13 cellular contexts compared by ENCODE assay signal in the genomic region with DNA sequence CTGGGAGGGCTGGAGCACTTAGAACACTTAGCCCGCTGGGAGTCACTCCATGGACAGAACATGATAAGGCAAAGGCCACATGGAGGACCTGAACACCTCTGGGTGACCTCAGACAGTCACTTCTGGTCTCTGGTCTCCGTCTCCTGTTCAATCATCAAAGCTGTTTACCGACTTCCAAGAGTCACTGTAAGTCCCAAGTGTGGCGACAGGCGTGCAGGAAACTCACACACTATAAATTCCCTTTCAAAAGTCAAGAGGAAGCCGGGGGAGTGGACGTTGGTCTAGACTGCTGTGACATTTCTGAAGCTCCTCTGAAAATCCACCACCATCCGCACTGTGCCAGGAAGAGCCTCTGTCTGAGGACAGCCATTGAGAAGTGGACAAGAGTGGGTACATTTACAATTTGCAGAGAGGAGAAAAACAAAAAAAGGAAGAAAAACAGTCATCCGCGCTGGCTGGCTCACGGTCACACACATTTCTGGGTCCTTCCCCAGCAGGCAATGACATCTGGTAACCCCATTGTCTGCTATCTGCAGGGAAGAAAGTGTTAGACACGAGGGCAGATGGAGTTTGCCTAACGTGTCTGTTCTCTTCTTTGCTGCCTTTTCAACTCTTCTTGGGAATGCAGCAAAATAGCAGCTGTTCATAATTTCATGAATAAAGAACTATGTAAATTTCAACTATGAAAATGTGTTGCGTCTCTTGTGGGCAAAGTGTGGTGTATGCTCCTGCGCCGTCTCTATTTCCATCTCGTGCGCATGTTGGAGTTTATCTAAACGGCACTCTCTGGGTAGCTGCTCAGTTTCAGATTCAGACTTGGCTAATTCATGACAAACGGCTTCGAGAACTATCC. TPM values are rescaled to one million over a fixed set of nuclear protein-coding genes. Genes with fewer than 3 reads are reported as not detected.
A peak's percentile ranks its signal among the peaks of the same experiment; 100 is the strongest.
DNase-seq lines count a peak whose midpoint lies in the region; ATAC-seq, FAIRE-seq and TF ChIP-seq lines count a peak whose summit lies in the region.
"Had no signal": no experiment of that assay in that cellular context is flagged by ENCODE, and none has a peak within 500 bp of the region (broad histone marks: within the 10 kb centered on the region; RNA-seq: fewer than 3 reads in every experiment).

No MANE protein-coding gene starts in this region.

- no peaks in the 10 kb centered on the region for H3K9me3 ChIP-seq in HepG2 (ENCODE audit: low read length)
- no peaks in the 10 kb centered on the region for H3K9me3 ChIP-seq in testis
- H3K9me3 ChIP-seq: gastrocnemius medialis had no signal

- H3K4me3 ChIP-seq in HepG2 (replicated peaks in 1 of 3; ENCODE audit: insufficient read depth in 1 of 3, low read depth in 2 of 3, low read length in 3 of 3) (peak overlapping the region in 1 of 3 experiments; percentile 26; a peak in 1 of 6 replicates), testis (no peak overlapping the region)
- H3K4me3 ChIP-seq: gastrocnemius medialis, skin epidermis had no signal

- H4K20me1 ChIP-seq in HepG2 (ENCODE audit: insufficient read depth, low read length), result no peaks in the 10 kb centered on the region

- no TSS peak for BruUV-seq in HepG2 (replicated peaks; lab: Mats Ljungman, UMichigan)

- TF ChIP-seq EP300 in HepG2 (IDR thresholded peaks at IDR 0.05; ENCODE audit: low read depth in 2 of 2, low read length in 2 of 2) (no peak), HepG2 (CRISPR knock-in tag; IDR thresholded peaks at IDR 0.05; ENCODE audit: borderline replicate concordance) (no peak)

- WGBS in HepG2 (ENCODE audit: low lambda C conversion rate), result 26% methylated on average over 20 of the region's 21 CpGs
- WGBS in testis, 2 donors, result 47 to 48% methylated on average over 20 to 21 of the region's 21 CpGs

- FAIRE-seq in HepG2 (lab: Jason Lieb, UNC), result no peak
- FAIRE-seq: A204.1 had no signal

- POLR2A ChIA-PET in HepG2 (lab: Yijun Ruan, JAX), result no interaction called here

- intact Hi-C loops in HepG2 (cut with micrococcal nuclease; ENCODE audit: unreplicated experiment) (no loop called here), testis (cut with DNase I; ENCODE audit: low total_unique reads) (no loop called here)

- TF ChIP-seq POLR2A in HepG2 (IDR thresholded peaks at IDR 0.05; ENCODE audit: insufficient read depth in 1 of 2, low read depth in 2 of 2, low read length in 2 of 2) (no peak), testis (IDR thresholded peaks at IDR 0.05) (no peak)

- H3K27ac ChIP-seq in HepG2 (ENCODE audit: extremely low read length, insufficient read depth, low read length), result no peak overlapping the region
- H3K27ac ChIP-seq in testis, result no peak overlapping the region
- H3K27ac ChIP-seq: gastrocnemius medialis, RWPE1, VCaP had no signal

- ATAC-seq in HepG2, result peak; percentile 79

- no peaks in the 10 kb centered on the region for H3K79me2 ChIP-seq in HepG2 (ENCODE audit: insufficient read depth, low read length)

- no peak overlapping the region for H3K9ac ChIP-seq in HepG2 (ENCODE audit: insufficient read depth, low read depth, low read length)

- H3K4me2 ChIP-seq in HepG2 (ENCODE audit: low read depth, low read length), result peak overlapping the region; percentile 44

- no peak for TF ChIP-seq CTCF in HepG2 (CRISPR knock-in tag; IDR thresholded peaks at IDR 0.05)
- no peak for TF ChIP-seq CTCF in testis (IDR thresholded peaks at IDR 0.05)

- in situ Hi-C loops in HepG2 (cut with HindIII; ENCODE audit: extremely low pct_ligation_motif_present, low pct_unique_long_range_greater_than_20kb), result no loop called here

- no peak overlapping the region for H2AFZ ChIP-seq in HepG2 (ENCODE audit: low read length)

- H3K36me3 ChIP-seq in HepG2 (replicated peaks in 1 of 2; ENCODE audit: control insufficient read depth in 1 of 2, insufficient read depth in 2 of 2, low read length in 2 of 2), result no peaks in the 10 kb centered on the region
- H3K36me3 ChIP-seq in testis (ENCODE audit: low read depth, missing control alignments), result no peaks in the 10 kb centered on the region
- H3K36me3 ChIP-seq: gastrocnemius medialis had no signal

- no peak for TF ChIP-seq RAD21 in HepG2 (CRISPR knock-in tag; IDR thresholded peaks at IDR 0.05)

- CTCF ChIA-PET in HepG2 (lab: Yijun Ruan, JAX; ENCODE audit: low intra/inter-chr PET ratio, low total read pairs), result no interaction called here

- H3K4me1 ChIP-seq in HepG2 (ENCODE audit: insufficient read depth, low read length), result peaks cover 17% of the 10 kb centered on the region
- peaks cover 13% of the 10 kb centered on the region for H3K4me1 ChIP-seq in testis
- H3K4me1 ChIP-seq: gastrocnemius medialis had no signal

- DNase-seq in NOMO-1 treated with DMSO at 0.1 percent for 48 hours (lab: John Stamatoyannopoulos, UW; ENCODE audit: unreplicated experiment), result peak; percentile 12
- DNase-seq in NOMO-1 treated with dmso at 0.1 percent for 144 hours (lab: John Stamatoyannopoulos, UW; ENCODE audit: unreplicated experiment), result no peak
- DNase-seq in amniotic epithelial cell (ENCODE audit: low read depth), result peak; percentile 58
- DNase-seq in HepG2 (ENCODE audit: low spot score), result peak; percentile 13
- DNase-seq in testis, result peak; percentile 25
- DNase-seq in iPS-NIHi11 (ENCODE audit: low spot score), result no peak
- no peak for DNase-seq in DMS153 (lab: John Stamatoyannopoulos, UW)
- no peak for DNase-seq in OCI-M1 (lab: John Stamatoyannopoulos, UW)
- DNase-seq: gastrocnemius medialis had no signal

- H3K27me3 ChIP-seq in HepG2 (ENCODE audit: control insufficient read depth in 1 of 2, insufficient read depth in 2 of 2, low read length in 2 of 2) (peaks cover 0 to 6% of the 10 kb centered on the region in 2 experiments; a peak in 2 of 5 replicates), testis (no peaks in the 10 kb centered on the region)
- H3K27me3 ChIP-seq: gastrocnemius medialis had no signal

TF ChIP-seq in HepG2, 621 proteins besides CTCF, POLR2A, EP300 and RAD21:
- TF ChIP-seq TEAD3 (CRISPR knock-in tag; optimal IDR thresholded peaks at IDR 0.05; ENCODE audit: borderline replicate concordance), result peak; percentile 4
- peak; percentile 40 for TF ChIP-seq RARA (CRISPR knock-in tag; IDR thresholded peaks at IDR 0.05)
- TF ChIP-seq KAT2B (IDR thresholded peaks at IDR 0.05; ENCODE audit: borderline replicate concordance, low read depth, low read length), result no peak
- TF ChIP-seq ZMYM4 (CRISPR knock-in tag; IDR thresholded peaks at IDR 0.05), result no peak
- TF ChIP-seq TCF7 (IDR thresholded peaks at IDR 0.05; ENCODE audit: low read depth), result peak; percentile 52
- no peak for TF ChIP-seq ZNF747 (CRISPR knock-in tag; IDR thresholded peaks at IDR 0.05; ENCODE audit: borderline replicate concordance)
- no peak for TF ChIP-seq FOSL1 (CRISPR knock-in tag; IDR thresholded peaks at IDR 0.05; ENCODE audit: borderline replicate concordance)

RNA-seq across cellular contexts. Expression of a gene that starts 32.9 kb away (rescaled TPM):
- total RNA-seq in HepG2 (2016; rRNA removed; fragmentation: Illumina TruSeq; extraction: Trizol), result 13.7 and 21.7 TPM in 2 replicates
- total RNA-seq in HepG2 (2016; cell fraction: cytosol; rRNA removed; fragmentation: Illumina TruSeq; extraction: Trizol; ENCODE audit: low read depth), result 11.4 and 13.0 TPM in 2 replicates
- total RNA-seq in HepG2 (2016; cell fraction: insoluble cytoplasmic fraction; rRNA removed; fragmentation: Illumina TruSeq; extraction: Trizol), result 13.2 and 19.0 TPM in 2 replicates
- 12.9 and 17.8 TPM in 2 replicates for total RNA-seq in HepG2 (2016; cell fraction: membrane; rRNA removed; fragmentation: Illumina TruSeq; extraction: Trizol)
- total RNA-seq in HepG2 (2016; cell fraction: nucleus; rRNA removed; fragmentation: Illumina TruSeq; extraction: Trizol), result 34.3 and 34.4 TPM in 2 replicates
- polyA plus RNA-seq in HepG2 (2011; rRNA removed), result 14.9 and 17.8 TPM in 2 replicates
- 11.7 and 14.5 TPM in 2 replicates for polyA plus RNA-seq in HepG2 (2011; cell fraction: cytosol; rRNA removed)
- 19.5 and 20.4 TPM in 2 replicates for polyA plus RNA-seq in HepG2 (2011; cell fraction: nucleus; rRNA removed)
- 17.6 and 19.7 TPM in 2 replicates for polyA plus RNA-seq in HepG2 (2012)
- polyA plus RNA-seq in HepG2 (2016; cell fraction: cytosol; fragmentation: Illumina TruSeq; extraction: Trizol; ENCODE audit: low read depth), result 7.4 and 8.5 TPM in 2 replicates
- polyA plus RNA-seq in HepG2 (2016; cell fraction: insoluble cytoplasmic fraction; fragmentation: Illumina TruSeq; extraction: Trizol; ENCODE audit: low read depth), result 16.3 and 20.7 TPM in 2 replicates
- polyA plus RNA-seq in HepG2 (2016; cell fraction: membrane; fragmentation: Illumina TruSeq; extraction: Trizol; ENCODE audit: low read depth), result 17.8 and 18.3 TPM in 2 replicates
- 20.0 and 22.4 TPM in 2 replicates for polyA plus RNA-seq in HepG2 (2016; cell fraction: nucleus; fragmentation: Illumina TruSeq; extraction: Trizol; ENCODE audit: insufficient read depth, low read depth)
- 17.5 and 23.0 TPM in 2 replicates for polyA minus RNA-seq in HepG2 (2011; rRNA and poly(A)+ RNA removed; ENCODE audit: low replicate concordance)
- 9.6 and 10.6 TPM in 2 replicates for polyA minus RNA-seq in HepG2 (2011; cell fraction: cytosol; rRNA and poly(A)+ RNA removed)
- 65.1 and 68.5 TPM in 2 replicates for polyA minus RNA-seq in HepG2 (2011; cell fraction: nucleus; rRNA and poly(A)+ RNA removed)
- total RNA-seq in testis, result 10 to 100 TPM; 43.1 to 46.3 TPM
- polyA plus RNA-seq in testis (ENCODE audit: insufficient read depth, low read depth, low replicate concordance), result 30.8 TPM

Comparison
In these comparisons a context has a peak if more than half of its experiments do, and no peak if none do; other contexts are left out.
1. DNase-seq: peak in NOMO-1 treated with DMSO at 0.1 percent for 48 hours (single experiment), amniotic epithelial cell (single experiment), HepG2 (single experiment) and testis (single experiment); none in NOMO-1 treated with dmso at 0.1 percent for 144 hours (single experiment), iPS-NIHi11 (single experiment), DMS153 (single experiment) and OCI-M1 (single experiment).